ENCODE assay signal across 8 cellular contexts in the genomic region with DNA sequence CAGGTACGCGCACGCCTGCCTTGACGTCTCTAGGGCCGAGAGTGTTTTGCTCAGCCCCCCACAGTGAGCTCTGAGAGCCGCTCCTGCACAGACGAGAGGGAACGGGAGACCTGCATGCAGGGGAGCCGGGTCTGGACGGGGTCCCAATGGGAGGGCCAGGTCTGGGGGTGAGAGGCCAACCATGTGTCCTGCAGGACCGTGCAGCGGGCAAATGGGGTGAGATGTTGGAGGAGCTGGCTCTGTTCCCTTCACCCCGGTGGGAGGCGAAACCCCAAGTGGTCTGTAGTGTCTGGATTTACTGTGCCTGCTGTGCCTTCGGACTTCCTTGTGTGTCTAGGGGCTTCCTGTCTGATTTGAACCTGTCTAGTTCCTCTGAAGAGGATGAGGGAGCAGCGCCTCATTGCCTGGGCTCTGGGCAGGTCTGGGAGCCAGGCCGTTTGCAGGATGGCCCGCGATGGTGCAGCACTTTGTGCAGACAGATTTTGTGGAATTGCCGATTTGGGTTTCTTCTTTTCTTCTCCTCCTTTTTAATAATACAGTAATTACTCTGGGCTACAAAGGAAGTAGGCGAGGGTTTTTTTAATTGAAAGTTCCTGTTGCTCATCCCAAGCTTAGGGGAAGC. TPM values are rescaled to one million over a fixed set of nuclear protein-coding genes. Genes with fewer than 3 reads are reported as not detected.
DNase-seq lines count a peak whose midpoint lies in the region; ATAC-seq, FAIRE-seq and TF ChIP-seq lines count a peak whose summit lies in the region.

No MANE protein-coding gene starts in this region.

- CTCF ChIA-PET in GM12878 (lab: Yijun Ruan, JAX) = interaction anchor here (0.6 to 2.5 kb wide), 6 partner anchors 34 to 90 kb away, joined by 3 to 10 read pairs (median 3); no protein-coding TSS in a partner anchor

- H3K79me1 ChIP-seq in mesendoderm (ENCODE audit: low read length) = peaks cover 11% of the 10 kb centered on the region

- no peak for TF ChIP-seq RAD21 in GM12878 (IDR thresholded peaks at IDR 0.05; ENCODE audit: insufficient read depth, low read depth, low read length)

- H4K8ac ChIP-seq in mesendoderm (ENCODE audit: low read depth, low read length) = no peak overlapping the region

- H3K4me1 ChIP-seq in GM12878 (ENCODE audit: control insufficient read depth, insufficient read depth, low read length) (peaks cover 13% of the 10 kb centered on the region), mesendoderm (ENCODE audit: control insufficient read depth, low read depth, low read length) (peaks cover 4% of the 10 kb centered on the region)

- ATAC-seq in GM12878 (peak; percentile 4; the same call in 2 of the 3 replicates), GM21381 (IDR thresholded peaks at IDR 0.05; ENCODE audit: unreplicated experiment) (no peak), GM18867 (IDR thresholded peaks at IDR 0.05; ENCODE audit: unreplicated experiment) (no peak)

- H3K4me3 ChIP-seq in AG10803 (ENCODE audit: low read length) (peak overlapping the region; percentile 81), HL-60 (replicated peaks; ENCODE audit: insufficient read depth, low read length) (peak overlapping the region; percentile 95), GM12878 (peak overlapping the region; percentile 98), mesendoderm (ENCODE audit: low read length) (peak overlapping the region; percentile 99)

- peak; percentile 52 for FAIRE-seq in GM12878 (lab: Jason Lieb, UNC)

- TF ChIP-seq CTCF in AG10803 (conservative IDR thresholded peaks at IDR 0.05; ENCODE audit: low read length) (no peak), HL-60 (IDR thresholded peaks at IDR 0.05; ENCODE audit: insufficient read depth, low read length) (no peak), GM12878 (IDR thresholded peaks at IDR 0.05 in 2 of 3, conservative IDR thresholded peaks at IDR 0.05 in 1 of 3; ENCODE audit: control insufficient read depth in 2 of 3, extremely low read depth in 1 of 3, insufficient read depth in 1 of 3, low read depth in 3 of 3, low read length in 3 of 3) (no peak)

- H3K36me3 ChIP-seq in GM12878 (ENCODE audit: control insufficient read depth in 2 of 2, insufficient read depth in 2 of 2, low read length in 1 of 2) (no peaks in the 10 kb centered on the region; a peak in 2 of 4 replicates), mesendoderm (ENCODE audit: control insufficient read depth, insufficient read depth, low read length) (no peaks in the 10 kb centered on the region)

- intact Hi-C loops in GM12878 (cut with micrococcal nuclease; ENCODE audit: unreplicated experiment) = no loop called here

- peak overlapping the region; percentile 95 for H3K4me2 ChIP-seq in GM12878 (ENCODE audit: control insufficient read depth, insufficient read depth)
- peak overlapping the region; percentile 98 for H3K4me2 ChIP-seq in mesendoderm (ENCODE audit: low read length)

- DNase-seq in AG10803 (ENCODE audit: low read depth) (no peak), HL-60 (ENCODE audit: low read depth in 1 of 2, low spot score in 1 of 2) (peak in 1 of 2 experiments; percentile 54), GM12878 (ENCODE audit: low read depth, low spot score) (no peak), mesendoderm (no peak), HT-29 (ENCODE audit: low spot score) (no peak)
- DNase-seq in stimulated activated CD4-positive, alpha-beta T cell treated with anti-CD3 and anti-CD28 coated beads, Interleukin-4, amount 100 ng/mL, for 1 hour = no peak

- RAD21 ChIA-PET in GM12878 (lab: Charles Lee; ENCODE audit: unreplicated experiment) = interaction anchor here (1.1 to 1.2 kb wide), 2 partner anchors 39 to 46 kb away, joined by 3 to 5 read pairs; no protein-coding TSS in a partner anchor

- SMC1A ChIA-PET in GM12878 (lab: Charles Lee; ENCODE audit: uncharacterized antibody, unreplicated experiment) = interaction anchor here (1.1 to 1.9 kb wide), 3 partner anchors 13 to 144 kb away, joined by 3 to 7 read pairs (median 6); no protein-coding TSS in a partner anchor

- no TSS peak for BruUV-seq in GM12878 (replicated peaks; lab: Mats Ljungman, UMichigan)

- H4K5ac ChIP-seq in mesendoderm (ENCODE audit: low read length) = no peak overlapping the region

- POLR2A ChIA-PET in GM12878 (lab: Charles Lee) = interaction anchor here (0.6 to 2.3 kb wide), 5 partner anchors 10 to 743 kb away, joined by 3 to 15 read pairs (median 4); no protein-coding TSS in a partner anchor

- WGBS in GM12878 (ENCODE audit: insufficient coverage, insufficient replicate concordance, low lambda C conversion rate, missing lambda C conversion rate) = 2% methylated on average over 21 of the region's 21 CpGs
- no CpG with 5 or more reads among the region's 21 CpGs for WGBS in mesendoderm (ENCODE audit: extremely low coverage, insufficient coverage, low lambda C conversion rate)

- H3K56ac ChIP-seq in mesendoderm (ENCODE audit: low read length) = peak overlapping the region; percentile 99

- TF ChIP-seq POLR2A in GM12878 (IDR thresholded peaks at IDR 0.05; ENCODE audit: low read depth, low read length) = no peak

- H4K20me1 ChIP-seq in GM12878 (ENCODE audit: control insufficient read depth, insufficient read depth) = peaks cover 5% of the 10 kb centered on the region; the same call in 1 of the 2 replicates

- H2AFZ ChIP-seq in GM12878 (ENCODE audit: control insufficient read depth, low read depth, low read length) = no peak overlapping the region

- H3K9me3 ChIP-seq in GM12878 (replicated peaks; ENCODE audit: control insufficient read depth, insufficient read depth, low read length) = no peaks in the 10 kb centered on the region

- no peak overlapping the region for H2AK5ac ChIP-seq in mesendoderm (ENCODE audit: low read length)

- no peak overlapping the region for H2BK120ac ChIP-seq in mesendoderm (ENCODE audit: low read depth, low read length)

- peak overlapping the region; percentile 74 for H3K9ac ChIP-seq in GM12878 (ENCODE audit: control insufficient read depth, insufficient read depth, low read length)
- peak overlapping the region; percentile 99 for H3K9ac ChIP-seq in mesendoderm (ENCODE audit: low read length)

- H3K27ac ChIP-seq in HL-60 (replicated peaks) (peak overlapping the region; percentile 88), GM12878 (ENCODE audit: control insufficient read depth, insufficient read depth) (peak overlapping the region; percentile 76), mesendoderm (ENCODE audit: low read depth, low read length) (no peak overlapping the region)

- TF ChIP-seq EP300 in GM12878 (IDR thresholded peaks at IDR 0.05; ENCODE audit: borderline replicate concordance in 1 of 2, control insufficient read depth in 1 of 2, low read depth in 2 of 2, low read length in 2 of 2) = no peak

- no peak overlapping the region for H2BK5ac ChIP-seq in mesendoderm (ENCODE audit: low read length)

- no peaks in the 10 kb centered on the region for H3K27me3 ChIP-seq in HL-60 (ENCODE audit: insufficient read depth, poor library complexity, severe bottlenecking)
- H3K27me3 ChIP-seq in GM12878 (replicated peaks in 1 of 2; ENCODE audit: control insufficient read depth in 2 of 2, insufficient read depth in 2 of 2, low read length in 1 of 2) = no peaks in the 10 kb centered on the region
- no peaks in the 10 kb centered on the region for H3K27me3 ChIP-seq in mesendoderm (ENCODE audit: insufficient read depth, low read length, poor library complexity)

- H3K23ac ChIP-seq in mesendoderm (ENCODE audit: low read length) = peak overlapping the region; percentile 94

- no peak overlapping the region for H3K4ac ChIP-seq in mesendoderm (ENCODE audit: low read depth, low read length)

- no peak overlapping the region for H3K18ac ChIP-seq in mesendoderm (ENCODE audit: low read length)

- no peak overlapping the region for H2BK15ac ChIP-seq in mesendoderm (replicated peaks; ENCODE audit: low read depth)

- in situ Hi-C loops in GM12878 (cut with MboI) = no loop called here

- H3K79me2 ChIP-seq in GM12878 (ENCODE audit: control insufficient read depth, insufficient read depth, low read length) (peaks cover 63% of the 10 kb centered on the region), mesendoderm (ENCODE audit: control insufficient read depth, insufficient read depth, low read length) (peaks cover 55% of the 10 kb centered on the region)

RNA-seq across cellular contexts. Expression of gene CSNK1G2, which starts 2.1 kb away (rescaled TPM):
- total RNA-seq in GM12878 (2013; cell fraction: nucleolus; rRNA removed) = 158 and 167 TPM in 2 replicates
- total RNA-seq in GM12878 (2014; rRNA removed) (78.9 and 79.6 TPM in 2 replicates), GM12878 (2014; rRNA removed; fragmentation: Illumina TruSeq; extraction: Trizol) (24.6 and 32.5 TPM in 2 replicates), GM12878 (2021) (67.3 and 71.3 TPM in 2 replicates)
- 12.9 TPM for polyA plus RNA-seq in GM12878 (2011; ENCODE audit: low read depth)
- polyA plus RNA-seq in GM12878 (2011; rRNA removed) (25.2 and 54.1 TPM in 2 replicates), GM12878 (2014; fragmentation: Illumina TruSeq; extraction: Trizol) (3.1 and 17.5 TPM in 2 replicates), GM12878 (2014; fragmentation: Nextera tagmentation; extraction: Ambion mirVana) (under 1 TPM; 0.64 to 0.84 TPM), GM12878 (2014; rRNA removed) (107 and 109 TPM in 2 replicates), GM12878 (2016; fragmentation: Nextera tagmentation; extraction: Ambion mirVana) (1 to 10 TPM; 4.6 to 5.6 TPM)
- 62.5 and 117 TPM in 2 replicates for polyA plus RNA-seq in GM12878 (2011; cell fraction: cytosol; rRNA removed)
- 467 and 499 TPM in 2 replicates for polyA plus RNA-seq in GM12878 (2011; cell fraction: nucleus; rRNA removed)
- 55.3 and 64.5 TPM in 2 replicates for polyA plus RNA-seq in GM12878 (2012)
- 31.1 and 54.8 TPM in 2 replicates for polyA minus RNA-seq in GM12878 (2011; rRNA and poly(A)+ RNA removed)
- polyA minus RNA-seq in GM12878 (2011; cell fraction: cytosol; rRNA and poly(A)+ RNA removed) = 25.0 and 31.3 TPM in 2 replicates
- 30.7 and 54.0 TPM in 2 replicates for polyA minus RNA-seq in GM12878 (2011; cell fraction: nucleus; rRNA and poly(A)+ RNA removed)
- 124 TPM for polyA plus RNA-seq in mesendoderm (2013, experiment 1 of 2)
- polyA plus RNA-seq in mesendoderm (2013, experiment 2 of 2) = 120 TPM
- 175 and 178 TPM in 2 replicates for total RNA-seq in HT-29 (2014; rRNA removed; shearing (Covaris generic))

RNA-seq across cellular contexts. Expression of gene ADAT3, which starts 37.8 kb away (rescaled TPM):
- total RNA-seq in GM12878 (2013; cell fraction: nucleolus; rRNA removed) = 26.1 and 30.8 TPM in 2 replicates
- total RNA-seq in GM12878 (2014; rRNA removed) (3.8 and 5.6 TPM in 2 replicates), GM12878 (2014; rRNA removed; fragmentation: Illumina TruSeq; extraction: Trizol) (0.27 TPM in 1 of 2 replicates, not detected in the other), GM12878 (2021) (11.6 and 11.8 TPM in 2 replicates)
- 0.54 TPM for polyA plus RNA-seq in GM12878 (2011; ENCODE audit: low read depth)
- polyA plus RNA-seq in GM12878 (2011; rRNA removed) (0.13 and 0.46 TPM in 2 replicates), GM12878 (2014; fragmentation: Illumina TruSeq; extraction: Trizol) (not detected in 2 replicates), GM12878 (2014; fragmentation: Nextera tagmentation; extraction: Ambion mirVana) (not detected), GM12878 (2014; rRNA removed) (11.0 and 13.2 TPM in 2 replicates), GM12878 (2016; fragmentation: Nextera tagmentation; extraction: Ambion mirVana) (1 to 10 TPM; 7.7 to 8.9 TPM)
- polyA plus RNA-seq in GM12878 (2011; cell fraction: cytosol; rRNA removed) = 1.1 and 2.1 TPM in 2 replicates
- polyA plus RNA-seq in GM12878 (2011; cell fraction: nucleus; rRNA removed) = 5.4 and 12.3 TPM in 2 replicates
- polyA plus RNA-seq in GM12878 (2012) = 3.0 and 3.7 TPM in 2 replicates
- 0.62 TPM in 1 of 2 replicates, not detected in the other for polyA minus RNA-seq in GM12878 (2011; rRNA and poly(A)+ RNA removed)
- 1.1 and 1.5 TPM in 2 replicates for polyA minus RNA-seq in GM12878 (2011; cell fraction: cytosol; rRNA and poly(A)+ RNA removed)
- polyA minus RNA-seq in GM12878 (2011; cell fraction: nucleus; rRNA and poly(A)+ RNA removed) = 1.9 and 4.9 TPM in 2 replicates
- polyA plus RNA-seq in mesendoderm (2013, experiment 1 of 2) = 6.6 TPM
- polyA plus RNA-seq in mesendoderm (2013, experiment 2 of 2) = 6.4 TPM
- total RNA-seq in HT-29 (2014; rRNA removed; shearing (Covaris generic)) = 3.2 and 6.9 TPM in 2 replicates

RNA-seq across cellular contexts. Expression of gene SCAMP4, which starts 37.8 kb away (rescaled TPM):
- total RNA-seq in GM12878 (2013; cell fraction: nucleolus; rRNA removed) = 42.9 and 44.9 TPM in 2 replicates
- total RNA-seq in GM12878 (2014; rRNA removed) (16.9 and 19.3 TPM in 2 replicates), GM12878 (2014; rRNA removed; fragmentation: Illumina TruSeq; extraction: Trizol) (6.5 and 7.0 TPM in 2 replicates), GM12878 (2021) (34.7 and 38.7 TPM in 2 replicates)
- polyA plus RNA-seq in GM12878 (2011; ENCODE audit: low read depth) = 8.1 TPM
- polyA plus RNA-seq in GM12878 (2011; rRNA removed) (2.7 and 5.6 TPM in 2 replicates), GM12878 (2014; fragmentation: Illumina TruSeq; extraction: Trizol) (5.1 and 8.7 TPM in 2 replicates), GM12878 (2014; fragmentation: Nextera tagmentation; extraction: Ambion mirVana) (1 to 10 TPM in 1 of 2 experiments, under 1 TPM in 1; 0.63 to 2.3 TPM), GM12878 (2014; rRNA removed) (24.4 and 33.2 TPM in 2 replicates), GM12878 (2016; fragmentation: Nextera tagmentation; extraction: Ambion mirVana) (10 to 100 TPM; 33.8 to 34.4 TPM)
- 6.9 and 10.0 TPM in 2 replicates for polyA plus RNA-seq in GM12878 (2011; cell fraction: cytosol; rRNA removed)
- polyA plus RNA-seq in GM12878 (2011; cell fraction: nucleus; rRNA removed) = 28.6 and 39.7 TPM in 2 replicates
- 21.9 and 26.7 TPM in 2 replicates for polyA plus RNA-seq in GM12878 (2012)
- 3.1 and 15.0 TPM in 2 replicates for polyA minus RNA-seq in GM12878 (2011; rRNA and poly(A)+ RNA removed)
- 7.0 and 10.7 TPM in 2 replicates for polyA minus RNA-seq in GM12878 (2011; cell fraction: cytosol; rRNA and poly(A)+ RNA removed)
- 9.1 and 17.2 TPM in 2 replicates for polyA minus RNA-seq in GM12878 (2011; cell fraction: nucleus; rRNA and poly(A)+ RNA removed)
- polyA plus RNA-seq in mesendoderm (2013, experiment 1 of 2) = 31.5 TPM
- 30.6 TPM for polyA plus RNA-seq in mesendoderm (2013, experiment 2 of 2)
- 67.6 and 73.3 TPM in 2 replicates for total RNA-seq in HT-29 (2014; rRNA removed; shearing (Covaris generic))

RNA-seq across cellular contexts. Expression of gene ABHD17A, which starts 57.7 kb away (rescaled TPM):
- 25.8 and 29.5 TPM in 2 replicates for total RNA-seq in GM12878 (2013; cell fraction: nucleolus; rRNA removed)
- total RNA-seq in GM12878 (2014; rRNA removed) (109 and 126 TPM in 2 replicates), GM12878 (2014; rRNA removed; fragmentation: Illumina TruSeq; extraction: Trizol) (5.6 and 7.0 TPM in 2 replicates), GM12878 (2021) (72.6 and 77.6 TPM in 2 replicates)
- polyA plus RNA-seq in GM12878 (2011; ENCODE audit: low read depth) = 8.6 TPM
- polyA plus RNA-seq in GM12878 (2011; rRNA removed) (7.7 and 25.3 TPM in 2 replicates), GM12878 (2014; fragmentation: Illumina TruSeq; extraction: Trizol) (0.87 and 2.5 TPM in 2 replicates), GM12878 (2014; fragmentation: Nextera tagmentation; extraction: Ambion mirVana) (under 1 TPM in 1 of 2 experiments, not detected in 1; 0.13 TPM), GM12878 (2014; rRNA removed) (84.5 and 105 TPM in 2 replicates), GM12878 (2016; fragmentation: Nextera tagmentation; extraction: Ambion mirVana) (10 to 100 TPM; 28.8 to 45.7 TPM)
- polyA plus RNA-seq in GM12878 (2011; cell fraction: cytosol; rRNA removed) = 45.6 and 92.1 TPM in 2 replicates
- polyA plus RNA-seq in GM12878 (2011; cell fraction: nucleus; rRNA removed) = 158 and 188 TPM in 2 replicates
- polyA plus RNA-seq in GM12878 (2012) = 36.2 and 44.0 TPM in 2 replicates
- polyA minus RNA-seq in GM12878 (2011; rRNA and poly(A)+ RNA removed) = 22.4 and 32.0 TPM in 2 replicates
- 21.4 and 26.9 TPM in 2 replicates for polyA minus RNA-seq in GM12878 (2011; cell fraction: cytosol; rRNA and poly(A)+ RNA removed)
- polyA minus RNA-seq in GM12878 (2011; cell fraction: nucleus; rRNA and poly(A)+ RNA removed) = 13.5 and 18.1 TPM in 2 replicates
- 33.9 TPM for polyA plus RNA-seq in mesendoderm (2013, experiment 1 of 2)
- polyA plus RNA-seq in mesendoderm (2013, experiment 2 of 2) = 34.1 TPM
- total RNA-seq in HT-29 (2014; rRNA removed; shearing (Covaris generic)) = 136 and 141 TPM in 2 replicates
